Comparison of ENCODE assay signal across 1 cellular context in the genomic region with DNA sequence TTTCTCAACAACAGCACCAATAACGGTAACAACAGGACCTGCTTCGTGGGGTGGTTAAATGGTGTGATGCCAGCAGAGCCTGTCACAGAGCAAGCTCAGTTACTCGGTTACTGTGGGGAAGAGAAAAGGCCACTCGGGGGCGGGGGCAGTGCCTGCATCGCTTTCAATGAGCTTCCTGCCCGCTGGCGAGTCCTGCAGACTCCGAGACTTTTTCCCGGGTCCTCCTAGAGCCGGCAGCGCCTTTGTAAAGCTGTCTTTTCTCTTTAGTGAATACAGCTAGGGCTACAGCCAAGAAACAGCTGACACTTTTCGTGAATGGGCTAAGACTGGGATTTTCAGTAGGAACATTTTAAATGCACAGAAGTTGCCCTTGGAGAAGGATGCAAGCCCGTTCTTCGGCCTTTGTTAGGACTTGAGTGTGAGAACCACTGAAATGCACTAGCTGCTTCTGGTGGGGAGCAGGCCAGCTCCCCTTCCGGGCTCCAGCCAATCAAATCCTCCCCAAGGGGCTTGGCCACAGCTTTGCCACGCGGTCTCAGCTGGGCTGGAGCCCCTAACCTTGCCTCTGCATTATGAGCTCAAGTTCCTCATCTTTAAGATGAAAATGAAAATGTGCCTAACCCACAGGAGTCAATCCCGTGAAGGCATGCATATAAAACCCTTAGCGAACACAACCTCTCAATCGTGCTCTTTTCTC.
TF ChIP-seq lines count a peak whose summit lies in the region.

No MANE protein-coding gene starts in this region.

TF ChIP-seq in endothelial cell of umbilical vein, 7 proteins besides CTCF, POLR2A, EP300 and RAD21 (continued from another document):
- TF ChIP-seq, protein P1, sequence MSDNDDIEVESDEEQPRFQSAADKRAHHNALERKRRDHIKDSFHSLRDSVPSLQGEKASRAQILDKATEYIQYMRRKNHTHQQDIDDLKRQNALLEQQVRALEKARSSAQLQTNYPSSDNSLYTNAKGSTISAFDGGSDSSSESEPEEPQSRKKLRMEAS (IDR thresholded peaks at IDR 0.05; ENCODE audit: insufficient read depth, insufficient read length) = no peak
- TF ChIP-seq POLR2AphosphoS5 (IDR thresholded peaks at IDR 0.05; ENCODE audit: insufficient read depth, low read depth, low read length) (no peak), GATA2 (IDR thresholded peaks at IDR 0.05; ENCODE audit: insufficient read depth, insufficient read length, low read depth, low read length) (no peak), FOS (IDR thresholded peaks at IDR 0.05; ENCODE audit: borderline replicate concordance, insufficient read depth, low read length) (no peak), EZH2 (IDR thresholded peaks at IDR 0.05; ENCODE audit: borderline replicate concordance, low read depth, low read length, severe bottlenecking) (no peak)
TF ChIP-seq in endothelial cell of umbilical vein: peak in this region for 0.
